ENCODE assay signal across 8 cellular contexts in the genomic region with DNA sequence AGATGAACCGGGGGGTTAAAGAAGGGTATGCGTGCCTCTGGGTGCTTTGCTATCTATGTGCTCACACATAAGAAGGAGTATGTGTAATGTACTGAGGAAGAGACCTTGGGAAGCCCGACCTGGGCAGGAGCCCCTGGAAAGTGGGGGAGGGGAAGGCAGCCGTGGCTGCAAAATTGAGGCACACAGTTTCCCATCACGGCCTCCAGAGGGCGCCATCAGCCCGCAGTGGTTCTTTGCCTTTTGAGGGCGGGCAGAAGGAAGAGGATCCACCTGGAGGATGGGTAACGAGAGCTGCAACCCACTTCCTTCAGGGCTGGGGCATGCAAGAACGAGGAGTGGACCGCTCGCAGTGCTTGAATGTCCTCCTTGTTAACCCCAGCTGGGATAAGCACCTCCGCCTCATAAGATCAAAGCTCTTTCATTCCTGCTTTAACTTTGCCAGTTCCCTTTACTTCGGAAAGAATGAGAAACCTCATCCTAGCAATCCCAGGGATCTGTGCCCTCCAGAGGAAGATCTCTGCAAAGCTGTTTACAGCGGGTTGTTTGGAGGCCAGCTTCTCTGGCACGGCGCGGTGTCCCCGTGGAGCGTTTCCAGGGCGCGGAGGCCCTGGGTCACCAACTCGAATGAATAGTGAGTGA.
A peak's percentile ranks its signal among the peaks of the same experiment; 100 is the strongest.
DNase-seq lines count a peak whose midpoint lies in the region; ATAC-seq and TF ChIP-seq lines count a peak whose summit lies in the region.

No MANE protein-coding gene starts in this region.

- ATAC-seq in HG02588 (IDR thresholded peaks at IDR 0.05; ENCODE audit: unreplicated experiment): peak; percentile 74
- ATAC-seq in right cardiac atrium: peak; percentile 90 to 93

- 4% methylated on average over 23 of the region's 23 CpGs for WGBS in right cardiac atrium

- intact Hi-C loops in right cardiac atrium (cut with DNase I) (loop anchor here in 3 of 4 donors (2.0 to 10.0 kb wide), 2 partner anchors 82 to 86 kb away; no protein-coding TSS in a partner anchor), uterus (cut with DNase I; ENCODE audit: low total_unique reads) (no loop called here)

- peak; percentile 75 to 88 (median 82) for TF ChIP-seq CTCF in uterus (IDR thresholded peaks at IDR 0.05)

- no peaks in the 10 kb centered on the region for H3K36me3 ChIP-seq in uterus

- H3K27me3 ChIP-seq in right cardiac atrium (ENCODE audit: control insufficient read depth, insufficient read depth) (no peaks in the 10 kb centered on the region), uterus (no peaks in the 10 kb centered on the region)

- H3K4me1 ChIP-seq in right cardiac atrium (ENCODE audit: control insufficient read depth, insufficient read depth, low read length) (no peaks in the 10 kb centered on the region), uterus (no peaks in the 10 kb centered on the region)

- H3K4me3 ChIP-seq in GM08714 (ENCODE audit: low read length): peak overlapping the region; percentile 44; the same call in 1 of the 2 replicates
- peak overlapping the region; percentile 36 for H3K4me3 ChIP-seq in right cardiac atrium (ENCODE audit: low read length)
- H3K4me3 ChIP-seq in uterus: peak overlapping the region; percentile 10 to 31

- TF ChIP-seq POLR2A in uterus (IDR thresholded peaks at IDR 0.05): no peak

- H3K9me3 ChIP-seq in right cardiac atrium (ENCODE audit: control insufficient read depth, low read length) (no peaks in the 10 kb centered on the region), uterus (no peaks in the 10 kb centered on the region)

- H3K27ac ChIP-seq in right cardiac atrium (ENCODE audit: low read length): peak overlapping the region; percentile 1
- H3K27ac ChIP-seq in uterus: peak overlapping the region in 1 of 2 donors; percentile 31

- DNase-seq in NCI-H1092 treated with DMSO at 0.1 percent for 48 hours (lab: John Stamatoyannopoulos, UW) (peak; percentile 84), T follicular helper cell (ENCODE audit: low read depth) (peak; percentile 67), amniotic epithelial cell (ENCODE audit: low read depth) (peak; percentile 74), right cardiac atrium (peak; percentile 71 to 88 (median 86)), pulmonary artery endothelial cell (ENCODE audit: low read depth, low spot score) (peak; percentile 7), uterus (peak; percentile 61 to 73)

Comparison
In these comparisons a context has a peak if more than half of its experiments do, and no peak if none do; other contexts are left out.
1. DNase-seq: peak in every context shown above with its lines; median percentile 86 in right cardiac atrium; 84 in NCI-H1092 treated with DMSO at 0.1 percent for 48 hours; 74 in amniotic epithelial cell; 67 in T follicular helper cell; 67 in uterus; 7 in pulmonary artery endothelial cell.